Comparison of ENCODE assay signal across 13 cellular contexts in genomic region chr12:93361159-93361919, GRCh38.
DNase-seq lines count a peak whose midpoint lies in the region; ATAC-seq and TF ChIP-seq lines count a peak whose summit lies in the region.
"Had no signal": no experiment of that assay in that cellular context is flagged by ENCODE, and none has a peak within 500 bp of the region (broad histone marks: within the 10 kb centered on the region; RNA-seq: fewer than 3 reads in every experiment).

No MANE protein-coding gene starts in this region.

- no peak for TF ChIP-seq CTCF in astrocyte of the spinal cord (IDR thresholded peaks at IDR 0.05; ENCODE audit: low read depth, low read length)

- ATAC-seq in HG03342 (IDR thresholded peaks at IDR 0.05; ENCODE audit: unreplicated experiment): no peak
- ATAC-seq in HG03039 (IDR thresholded peaks at IDR 0.05; ENCODE audit: unreplicated experiment): no peak

- in situ Hi-C loops in astrocyte of the spinal cord (cut with HindIII; ENCODE audit: low sequenced_read_pairs): no loop called here

- DNase-seq in AG08396 (ENCODE audit: low spot score): peak; percentile 29
- peak in 60 of 76 experiments; percentile 6 to 69 (median 40) for DNase-seq in HUDEP-2 (lab: John Stamatoyannopoulos, UW; ENCODE audit: unreplicated experiment in 76 of 76)
- peak; percentile 67 for DNase-seq in astrocyte of the spinal cord (ENCODE audit: low read depth, low spot score)
- peak; percentile 88 for DNase-seq in kidney tubule cell (ENCODE audit: low spot score)
- DNase-seq in medulla oblongata (ENCODE audit: extremely low spot score): no peak
- no peak for DNase-seq in foreskin melanocyte
- DNase-seq: activated CD4-positive, alpha-beta T cell treated with anti-CD3 and anti-CD28 coated beads for 48 hours; activated naive CD8-positive, alpha-beta T cell treated with anti-CD3 and anti-CD28 coated beads, Interleukin-2, amount 10 ng/mL, durations not matched to agents 7 days and 5 days; CD4-positive, CD25-positive, alpha-beta regulatory T cell; kidney; SHP77 treated with DMSO at 0.1 percent for 48 hours had no signal

- H3K4me3 ChIP-seq in astrocyte of the spinal cord (ENCODE audit: low read depth, low read length): no peak overlapping the region

Comparison
In these comparisons a context has a peak if more than half of its experiments do, and no peak if none do; other contexts are left out.
1. DNase-seq: peak in AG08396 (single experiment), HUDEP-2 (60 of 76), astrocyte of the spinal cord (single experiment) and kidney tubule cell (single experiment); none in medulla oblongata (single experiment) and foreskin melanocyte (single experiment).